Comparison of ENCODE assay signal across 1 cellular context in the genomic region with DNA sequence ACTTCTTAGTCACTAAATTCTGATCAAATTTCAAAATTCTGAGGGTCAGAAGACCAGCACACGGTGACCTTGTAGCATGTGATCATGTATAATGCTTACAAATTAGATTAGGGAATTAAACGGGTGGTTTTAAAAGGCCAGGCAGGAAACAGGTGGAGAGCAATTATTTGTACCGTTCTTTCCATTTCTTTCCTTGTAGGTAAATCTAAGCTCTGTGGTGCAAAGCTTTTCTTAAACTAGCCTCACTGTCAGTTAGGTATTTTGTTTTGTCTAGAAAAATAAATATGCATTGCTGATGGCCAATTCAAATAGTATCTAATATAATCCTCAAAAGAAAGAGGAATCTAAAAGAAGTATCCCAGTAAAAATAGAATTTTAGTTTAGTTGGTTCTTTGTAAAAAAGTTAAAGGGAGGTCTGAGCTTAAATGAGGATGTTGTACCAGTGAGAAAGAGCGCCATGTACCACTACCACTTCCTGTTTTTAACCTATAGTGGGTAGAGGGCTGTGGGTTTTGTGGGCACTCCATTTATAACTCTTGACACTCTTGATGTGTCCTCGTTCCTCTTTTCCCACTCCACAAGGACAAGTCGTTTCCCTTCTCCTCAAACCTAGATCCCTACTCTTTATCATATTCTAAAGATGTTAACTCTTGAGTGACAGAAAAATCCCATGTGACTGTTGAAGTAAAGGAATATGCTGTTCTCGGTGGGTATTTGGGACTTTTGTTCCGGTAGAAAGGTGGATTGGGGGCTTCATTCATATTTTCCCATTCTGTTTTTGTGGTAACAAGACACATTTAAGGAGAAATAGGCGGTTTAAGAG.
TF ChIP-seq lines count a peak whose summit lies in the region.

No MANE protein-coding gene starts in this region.

TF ChIP-seq in K562, 482 proteins besides CTCF, POLR2A, EP300 and RAD21:
- TF ChIP-seq, protein P1, sequence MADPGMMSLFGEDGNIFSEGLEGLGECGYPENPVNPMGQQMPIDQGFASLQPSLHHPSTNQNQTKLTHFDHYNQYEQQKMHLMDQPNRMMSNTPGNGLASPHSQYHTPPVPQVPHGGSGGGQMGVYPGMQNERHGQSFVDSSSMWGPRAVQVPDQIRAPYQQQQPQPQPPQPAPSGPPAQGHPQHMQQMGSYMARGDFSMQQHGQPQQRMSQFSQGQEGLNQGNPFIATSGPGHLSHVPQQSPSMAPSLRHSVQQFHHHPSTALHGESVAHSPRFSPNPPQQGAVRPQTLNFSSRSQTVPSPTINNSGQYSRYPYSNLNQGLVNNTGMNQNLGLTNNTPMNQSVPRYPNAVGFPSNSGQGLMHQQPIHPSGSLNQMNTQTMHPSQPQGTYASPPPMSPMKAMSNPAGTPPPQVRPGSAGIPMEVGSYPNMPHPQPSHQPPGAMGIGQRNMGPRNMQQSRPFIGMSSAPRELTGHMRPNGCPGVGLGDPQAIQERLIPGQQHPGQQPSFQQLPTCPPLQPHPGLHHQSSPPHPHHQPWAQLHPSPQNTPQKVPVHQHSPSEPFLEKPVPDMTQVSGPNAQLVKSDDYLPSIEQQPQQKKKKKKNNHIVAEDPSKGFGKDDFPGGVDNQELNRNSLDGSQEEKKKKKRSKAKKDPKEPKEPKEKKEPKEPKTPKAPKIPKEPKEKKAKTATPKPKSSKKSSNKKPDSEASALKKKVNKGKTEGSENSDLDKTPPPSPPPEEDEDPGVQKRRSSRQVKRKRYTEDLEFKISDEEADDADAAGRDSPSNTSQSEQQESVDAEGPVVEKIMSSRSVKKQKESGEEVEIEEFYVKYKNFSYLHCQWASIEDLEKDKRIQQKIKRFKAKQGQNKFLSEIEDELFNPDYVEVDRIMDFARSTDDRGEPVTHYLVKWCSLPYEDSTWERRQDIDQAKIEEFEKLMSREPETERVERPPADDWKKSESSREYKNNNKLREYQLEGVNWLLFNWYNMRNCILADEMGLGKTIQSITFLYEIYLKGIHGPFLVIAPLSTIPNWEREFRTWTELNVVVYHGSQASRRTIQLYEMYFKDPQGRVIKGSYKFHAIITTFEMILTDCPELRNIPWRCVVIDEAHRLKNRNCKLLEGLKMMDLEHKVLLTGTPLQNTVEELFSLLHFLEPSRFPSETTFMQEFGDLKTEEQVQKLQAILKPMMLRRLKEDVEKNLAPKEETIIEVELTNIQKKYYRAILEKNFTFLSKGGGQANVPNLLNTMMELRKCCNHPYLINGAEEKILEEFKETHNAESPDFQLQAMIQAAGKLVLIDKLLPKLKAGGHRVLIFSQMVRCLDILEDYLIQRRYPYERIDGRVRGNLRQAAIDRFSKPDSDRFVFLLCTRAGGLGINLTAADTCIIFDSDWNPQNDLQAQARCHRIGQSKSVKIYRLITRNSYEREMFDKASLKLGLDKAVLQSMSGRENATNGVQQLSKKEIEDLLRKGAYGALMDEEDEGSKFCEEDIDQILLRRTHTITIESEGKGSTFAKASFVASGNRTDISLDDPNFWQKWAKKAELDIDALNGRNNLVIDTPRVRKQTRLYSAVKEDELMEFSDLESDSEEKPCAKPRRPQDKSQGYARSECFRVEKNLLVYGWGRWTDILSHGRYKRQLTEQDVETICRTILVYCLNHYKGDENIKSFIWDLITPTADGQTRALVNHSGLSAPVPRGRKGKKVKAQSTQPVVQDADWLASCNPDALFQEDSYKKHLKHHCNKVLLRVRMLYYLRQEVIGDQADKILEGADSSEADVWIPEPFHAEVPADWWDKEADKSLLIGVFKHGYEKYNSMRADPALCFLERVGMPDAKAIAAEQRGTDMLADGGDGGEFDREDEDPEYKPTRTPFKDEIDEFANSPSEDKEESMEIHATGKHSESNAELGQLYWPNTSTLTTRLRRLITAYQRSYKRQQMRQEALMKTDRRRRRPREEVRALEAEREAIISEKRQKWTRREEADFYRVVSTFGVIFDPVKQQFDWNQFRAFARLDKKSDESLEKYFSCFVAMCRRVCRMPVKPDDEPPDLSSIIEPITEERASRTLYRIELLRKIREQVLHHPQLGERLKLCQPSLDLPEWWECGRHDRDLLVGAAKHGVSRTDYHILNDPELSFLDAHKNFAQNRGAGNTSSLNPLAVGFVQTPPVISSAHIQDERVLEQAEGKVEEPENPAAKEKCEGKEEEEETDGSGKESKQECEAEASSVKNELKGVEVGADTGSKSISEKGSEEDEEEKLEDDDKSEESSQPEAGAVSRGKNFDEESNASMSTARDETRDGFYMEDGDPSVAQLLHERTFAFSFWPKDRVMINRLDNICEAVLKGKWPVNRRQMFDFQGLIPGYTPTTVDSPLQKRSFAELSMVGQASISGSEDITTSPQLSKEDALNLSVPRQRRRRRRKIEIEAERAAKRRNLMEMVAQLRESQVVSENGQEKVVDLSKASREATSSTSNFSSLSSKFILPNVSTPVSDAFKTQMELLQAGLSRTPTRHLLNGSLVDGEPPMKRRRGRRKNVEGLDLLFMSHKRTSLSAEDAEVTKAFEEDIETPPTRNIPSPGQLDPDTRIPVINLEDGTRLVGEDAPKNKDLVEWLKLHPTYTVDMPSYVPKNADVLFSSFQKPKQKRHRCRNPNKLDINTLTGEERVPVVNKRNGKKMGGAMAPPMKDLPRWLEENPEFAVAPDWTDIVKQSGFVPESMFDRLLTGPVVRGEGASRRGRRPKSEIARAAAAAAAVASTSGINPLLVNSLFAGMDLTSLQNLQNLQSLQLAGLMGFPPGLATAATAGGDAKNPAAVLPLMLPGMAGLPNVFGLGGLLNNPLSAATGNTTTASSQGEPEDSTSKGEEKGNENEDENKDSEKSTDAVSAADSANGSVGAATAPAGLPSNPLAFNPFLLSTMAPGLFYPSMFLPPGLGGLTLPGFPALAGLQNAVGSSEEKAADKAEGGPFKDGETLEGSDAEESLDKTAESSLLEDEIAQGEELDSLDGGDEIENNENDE (IDR thresholded peaks at IDR 0.05; ENCODE audit: low read depth, low read length) = no peak
- peak; percentile 47 for TF ChIP-seq RBM22 (IDR thresholded peaks at IDR 0.05; ENCODE audit: low read depth, low read length, poor library complexity, severe bottlenecking)
- peak; percentile 73 for TF ChIP-seq SPI1 (IDR thresholded peaks at IDR 0.05; ENCODE audit: borderline replicate concordance, low read depth, low read length)
